1 cellular context compared by ENCODE assay signal in the genomic region with DNA sequence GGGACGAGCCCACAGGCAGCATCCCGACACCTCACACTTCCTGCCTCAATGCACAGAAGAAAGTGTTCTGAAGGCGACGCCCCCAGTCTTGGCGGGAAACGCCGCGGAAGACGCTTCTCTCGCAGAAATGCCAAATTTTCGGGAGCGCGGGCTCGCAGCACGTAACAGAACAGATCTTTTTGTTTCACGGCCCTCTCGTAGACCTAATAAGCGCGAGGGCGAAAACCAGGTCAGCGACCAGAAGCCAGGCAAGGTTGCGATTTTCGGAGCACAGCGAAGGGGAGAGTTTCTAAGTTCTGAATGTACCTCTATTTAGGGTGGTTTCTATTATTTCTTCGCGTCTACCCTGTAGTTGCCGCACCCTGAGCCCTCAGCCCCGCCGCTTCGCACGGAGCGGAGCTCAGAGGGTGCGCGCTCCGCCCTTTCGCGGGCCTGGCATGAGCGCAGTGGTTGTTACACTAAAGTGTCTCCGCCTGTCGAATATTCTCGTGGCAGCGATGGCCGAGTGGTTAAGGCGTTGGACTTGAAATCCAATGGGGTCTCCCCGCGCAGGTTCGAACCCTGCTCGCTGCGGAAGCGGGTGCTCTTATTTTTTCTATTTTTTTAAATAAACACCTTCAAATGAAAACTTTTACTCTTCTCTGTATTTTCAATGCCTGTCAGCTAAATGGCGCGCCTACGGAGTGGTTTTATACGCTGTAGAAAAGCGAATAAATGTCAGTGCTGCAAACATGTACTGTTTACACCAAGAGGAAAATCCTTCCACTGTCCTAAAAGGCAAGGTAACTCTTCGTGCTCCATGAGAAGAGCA.
TF ChIP-seq lines count a peak whose summit lies in the region.

No MANE protein-coding gene starts in this region.

TF ChIP-seq in HepG2, 621 proteins besides CTCF, POLR2A, EP300 and RAD21 (continued from another document and continues in another):
- TF ChIP-seq MNT (IDR thresholded peaks at IDR 0.05) = no peak
- TF ChIP-seq ZNF674 (CRISPR knock-in tag; IDR thresholded peaks at IDR 0.05; ENCODE audit: low read depth) = no peak
- peak; percentile 90 for TF ChIP-seq ZSCAN31 (CRISPR knock-in tag; IDR thresholded peaks at IDR 0.05; ENCODE audit: low read depth)
- peak; percentile 72; the same call in 1 of the 2 replicates for TF ChIP-seq MYC (CRISPR knock-in tag; IDR thresholded peaks at IDR 0.05; ENCODE audit: borderline replicate concordance)
- TF ChIP-seq ZFP82 (CRISPR knock-in tag; IDR thresholded peaks at IDR 0.05; ENCODE audit: borderline replicate concordance) = peak; percentile 89
- TF ChIP-seq ZNF451 (CRISPR knock-in tag; IDR thresholded peaks at IDR 0.05) = no peak; the same call in 1 of the 2 replicates
- TF ChIP-seq FOXJ3 (CRISPR knock-in tag; IDR thresholded peaks at IDR 0.05; ENCODE audit: borderline replicate concordance) = peak; percentile 49; the same call in 1 of the 2 replicates
- TF ChIP-seq ZNF644 (CRISPR knock-in tag; IDR thresholded peaks at IDR 0.05; ENCODE audit: low read depth) = no peak
- no peak for TF ChIP-seq HNRNPUL1 (IDR thresholded peaks at IDR 0.05; ENCODE audit: low read depth, low read length)
- no peak for TF ChIP-seq NR2C2 (CRISPR knock-in tag; IDR thresholded peaks at IDR 0.05; ENCODE audit: borderline replicate concordance)
- TF ChIP-seq ZBTB8A (CRISPR knock-in tag; IDR thresholded peaks at IDR 0.05; ENCODE audit: borderline replicate concordance, low read depth) = no peak
- peak; percentile 51 for TF ChIP-seq ZNF263 (CRISPR knock-in tag; IDR thresholded peaks at IDR 0.05)
- TF ChIP-seq, protein P1, sequence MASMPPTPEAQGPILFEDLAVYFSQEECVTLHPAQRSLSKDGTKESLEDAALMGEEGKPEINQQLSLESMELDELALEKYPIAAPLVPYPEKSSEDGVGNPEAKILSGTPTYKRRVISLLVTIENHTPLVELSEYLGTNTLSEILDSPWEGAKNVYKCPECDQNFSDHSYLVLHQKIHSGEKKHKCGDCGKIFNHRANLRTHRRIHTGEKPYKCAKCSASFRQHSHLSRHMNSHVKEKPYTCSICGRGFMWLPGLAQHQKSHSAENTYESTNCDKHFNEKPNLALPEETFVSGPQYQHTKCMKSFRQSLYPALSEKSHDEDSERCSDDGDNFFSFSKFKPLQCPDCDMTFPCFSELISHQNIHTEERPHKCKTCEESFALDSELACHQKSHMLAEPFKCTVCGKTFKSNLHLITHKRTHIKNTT (CRISPR knock-in tag; IDR thresholded peaks at IDR 0.05) = 0 out of 2 replicates have a peak, but pooled peaks have one; percentile 88
- TF ChIP-seq MIER3 (CRISPR knock-in tag; IDR thresholded peaks at IDR 0.05; ENCODE audit: borderline replicate concordance) = peak; percentile 49; the same call in 1 of the 2 replicates
- TF ChIP-seq MED1 (CRISPR knock-in tag; IDR thresholded peaks at IDR 0.05) = peak; percentile 44; the same call in 1 of the 2 replicates
- TF ChIP-seq ZNF746 (CRISPR knock-in tag; IDR thresholded peaks at IDR 0.05) = no peak
- TF ChIP-seq SOX13 (IDR thresholded peaks at IDR 0.05) = no peak
- peak in 1 of 2 experiments; percentile 36; a peak in 1 of 4 replicates for TF ChIP-seq SOX13 (CRISPR knock-in tag; conservative IDR thresholded peaks at IDR 0.05 in 1 of 2, IDR thresholded peaks at IDR 0.05 in 1 of 2)
- peak; percentile 58 for TF ChIP-seq ZNF274 (CRISPR knock-in tag; IDR thresholded peaks at IDR 0.05)
- TF ChIP-seq ZNF205 (CRISPR knock-in tag; IDR thresholded peaks at IDR 0.05) = 0 out of 2 replicates have a peak, but pooled peaks have one; percentile 22
- peak; percentile 79 for TF ChIP-seq HOXA3 (CRISPR knock-in tag; IDR thresholded peaks at IDR 0.05)
- 0 out of 2 replicates have a peak, but pooled peaks have one; percentile 49 for TF ChIP-seq ZFP41 (CRISPR knock-in tag; IDR thresholded peaks at IDR 0.05; ENCODE audit: borderline replicate concordance)
- TF ChIP-seq ZMYM2 (CRISPR knock-in tag; IDR thresholded peaks at IDR 0.05) = peak; percentile 48; the same call in 1 of the 2 replicates
- peak; percentile 80 for TF ChIP-seq ZNF800 (CRISPR knock-in tag; IDR thresholded peaks at IDR 0.05)
- peak; percentile 73 for TF ChIP-seq TEAD3 (CRISPR knock-in tag; optimal IDR thresholded peaks at IDR 0.05; ENCODE audit: borderline replicate concordance)
- TF ChIP-seq, protein P2, sequence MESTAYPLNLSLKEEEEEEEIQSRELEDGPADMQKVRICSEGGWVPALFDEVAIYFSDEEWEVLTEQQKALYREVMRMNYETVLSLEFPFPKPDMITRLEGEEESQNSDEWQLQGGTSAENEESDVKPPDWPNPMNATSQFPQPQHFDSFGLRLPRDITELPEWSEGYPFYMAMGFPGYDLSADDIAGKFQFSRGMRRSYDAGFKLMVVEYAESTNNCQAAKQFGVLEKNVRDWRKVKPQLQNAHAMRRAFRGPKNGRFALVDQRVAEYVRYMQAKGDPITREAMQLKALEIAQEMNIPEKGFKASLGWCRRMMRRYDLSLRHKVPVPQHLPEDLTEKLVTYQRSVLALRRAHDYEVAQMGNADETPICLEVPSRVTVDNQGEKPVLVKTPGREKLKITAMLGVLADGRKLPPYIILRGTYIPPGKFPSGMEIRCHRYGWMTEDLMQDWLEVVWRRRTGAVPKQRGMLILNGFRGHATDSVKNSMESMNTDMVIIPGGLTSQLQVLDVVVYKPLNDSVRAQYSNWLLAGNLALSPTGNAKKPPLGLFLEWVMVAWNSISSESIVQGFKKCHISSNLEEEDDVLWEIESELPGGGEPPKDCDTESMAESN (CRISPR knock-in tag; conservative IDR thresholded peaks at IDR 0.05) = peak; percentile 42; the same call in 1 of the 2 replicates
- no peak; the same call in 1 of the 2 replicates for TF ChIP-seq SOX5 (CRISPR knock-in tag; IDR thresholded peaks at IDR 0.05; ENCODE audit: borderline replicate concordance)
- no peak for TF ChIP-seq TCF12 (IDR thresholded peaks at IDR 0.05)
- TF ChIP-seq TCF12 (CRISPR knock-in tag; IDR thresholded peaks at IDR 0.05) = no peak
- 0 out of 2 replicates have a peak, but pooled peaks have one; percentile 42 for TF ChIP-seq NR2F2 (IDR thresholded peaks at IDR 0.05; ENCODE audit: borderline replicate concordance, low read depth)
- TF ChIP-seq AGO2 (optimal IDR thresholded peaks at IDR 0.05; ENCODE audit: low read depth, low read length) = no peak
- TF ChIP-seq ZC3H4 (CRISPR knock-in tag; IDR thresholded peaks at IDR 0.05; ENCODE audit: borderline replicate concordance) = no peak
- no peak for TF ChIP-seq CREB1 (IDR thresholded peaks at IDR 0.05)
- TF ChIP-seq CREB1 (CRISPR knock-in tag; IDR thresholded peaks at IDR 0.05) = peak; percentile 56; the same call in 1 of the 2 replicates
- TF ChIP-seq ARNT (IDR thresholded peaks at IDR 0.05) = no peak
- peak; percentile 41; the same call in 1 of the 2 replicates for TF ChIP-seq CEBPG (CRISPR knock-in tag; IDR thresholded peaks at IDR 0.05)
- TF ChIP-seq JDP2 (CRISPR knock-in tag; IDR thresholded peaks at IDR 0.05; ENCODE audit: borderline replicate concordance) = no peak
- no peak for TF ChIP-seq FOXM1 (CRISPR knock-in tag; IDR thresholded peaks at IDR 0.05)
- TF ChIP-seq ZNF552 (CRISPR knock-in tag; IDR thresholded peaks at IDR 0.05; ENCODE audit: borderline replicate concordance) = peak; percentile 56; the same call in 1 of the 2 replicates
- TF ChIP-seq RBM22 (optimal IDR thresholded peaks at IDR 0.05; ENCODE audit: low read length) = peak; percentile 98
- 0 out of 2 replicates have a peak, but pooled peaks have one; percentile 7 for TF ChIP-seq ZNF12 (CRISPR knock-in tag; IDR thresholded peaks at IDR 0.05)
- TF ChIP-seq ATRX (CRISPR knock-in tag; IDR thresholded peaks at IDR 0.05; ENCODE audit: borderline replicate concordance) = no peak
- TF ChIP-seq ZNF24 (IDR thresholded peaks at IDR 0.05) = peak; percentile 99
- peak; percentile 69; the same call in 1 of the 2 replicates for TF ChIP-seq KDM5B (CRISPR knock-in tag; IDR thresholded peaks at IDR 0.05; ENCODE audit: borderline replicate concordance)
- peak; percentile 78; the same call in 1 of the 2 replicates for TF ChIP-seq ZNF280B (CRISPR knock-in tag; IDR thresholded peaks at IDR 0.05; ENCODE audit: borderline replicate concordance)
- TF ChIP-seq SNAPC2 (CRISPR knock-in tag; IDR thresholded peaks at IDR 0.05) = no peak
- peak; percentile 82 for TF ChIP-seq RNF2 (conservative IDR thresholded peaks at IDR 0.05; ENCODE audit: low read depth)
- TF ChIP-seq ZBTB21 (CRISPR knock-in tag; IDR thresholded peaks at IDR 0.05) = 0 out of 2 replicates have a peak, but pooled peaks have one; percentile 20
- TF ChIP-seq BATF2 (CRISPR knock-in tag; IDR thresholded peaks at IDR 0.05) = 0 out of 2 replicates have a peak, but pooled peaks have one; percentile 83
- TF ChIP-seq ZNF574 (CRISPR knock-in tag; IDR thresholded peaks at IDR 0.05) = peak; percentile 51
- TF ChIP-seq ZNF563 (CRISPR knock-in tag; IDR thresholded peaks at IDR 0.05) = no peak
- no peak for TF ChIP-seq MED13 (CRISPR knock-in tag; IDR thresholded peaks at IDR 0.05)
- TF ChIP-seq ATF2 (CRISPR knock-in tag; IDR thresholded peaks at IDR 0.05) = peak; percentile 50; the same call in 1 of the 2 replicates
